In the genomic region with DNA sequence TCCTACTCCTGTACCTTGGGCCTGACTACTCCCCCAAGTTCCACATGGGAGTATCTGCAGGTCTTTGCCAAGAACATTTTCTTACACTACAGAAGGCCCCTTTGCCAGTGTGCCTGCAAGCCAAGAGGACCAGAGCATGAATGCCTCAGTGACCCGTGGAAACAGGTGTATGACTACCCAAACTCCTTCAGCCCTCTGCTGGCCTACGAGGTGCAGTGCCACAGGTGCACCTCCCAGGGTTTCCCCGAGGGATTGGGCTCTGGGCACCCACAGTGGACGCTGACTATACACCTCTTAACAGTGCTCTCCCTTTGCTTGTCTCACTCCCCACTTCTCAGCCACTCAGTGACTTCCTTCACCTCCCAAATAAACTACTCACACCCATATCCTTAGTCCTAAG, we compare ENCODE assay signal across 10 cellular contexts.
DNase-seq lines count a peak whose midpoint lies in the region; ATAC-seq and TF ChIP-seq lines count a peak whose summit lies in the region.
"Had no signal": no experiment of that assay in that cellular context is flagged by ENCODE, and none has a peak within 500 bp of the region (broad histone marks: within the 10 kb centered on the region; RNA-seq: fewer than 3 reads in every experiment).

No MANE protein-coding gene starts in this region.

- no peak overlapping the region for H3K4me2 ChIP-seq in PC-3 (ENCODE audit: low read length)

- H2AFZ ChIP-seq in PC-3 (ENCODE audit: low read length), result no peak overlapping the region

- H3K4me3 Mint-ChIP-seq in stimulated activated memory B cell treated with anti-CD40 and anti-IgM and Interleukin-4, amounts not matched to agents 10 μg/mL and 1 μg/mL and 100 μg/mL, for 72 hours, result no peak overlapping the region
- H3K4me3 Mint-ChIP-seq: memory B cell had no signal

- H3F3A ChIP-seq in PC-3 (ENCODE audit: low read length, unreplicated experiment), result no peaks in the 10 kb centered on the region

- CTCF ChIA-PET in PC-3 (lab: Charles Lee), result no interaction called here

- no TSS peak for BruUV-seq in PC-3 (replicated peaks; lab: Mats Ljungman, UMichigan)

- no peaks in the 10 kb centered on the region for H3K79me2 ChIP-seq in PC-3 (ENCODE audit: low read length)

- no peak overlapping the region for H3K4me3 ChIP-seq in PC-3 (ENCODE audit: low read length)

- H3K4me1 ChIP-seq in PC-3 (ENCODE audit: insufficient read depth, low read length), result no peaks in the 10 kb centered on the region
- no peaks in the 10 kb centered on the region for H3K4me1 ChIP-seq in foreskin keratinocyte

- H3K27ac Mint-ChIP-seq in stimulated activated memory B cell treated with anti-CD40 and anti-IgM and Interleukin-4, amounts not matched to agents 10 μg/mL and 1 μg/mL and 100 μg/mL, for 72 hours, result no peak overlapping the region
- H3K27ac Mint-ChIP-seq: memory B cell had no signal

- H3K4me1 Mint-ChIP-seq in stimulated activated memory B cell treated with anti-CD40 and anti-IgM and Interleukin-4, amounts not matched to agents 10 μg/mL and 1 μg/mL and 100 μg/mL, for 72 hours, result no peaks in the 10 kb centered on the region
- H3K4me1 Mint-ChIP-seq: memory B cell had no signal

- H3K36me3 ChIP-seq in PC-3 (ENCODE audit: low read depth, low read length), result no peaks in the 10 kb centered on the region

- H3K27ac ChIP-seq in PC-3 (ENCODE audit: low read length) (no peak overlapping the region), foreskin keratinocyte (no peak overlapping the region)

- H4K20me1 ChIP-seq in PC-3 (ENCODE audit: low read length), result no peaks in the 10 kb centered on the region

- no peaks in the 10 kb centered on the region for H3K9me3 Mint-ChIP-seq in stimulated activated memory B cell treated with anti-CD40 and anti-IgM and Interleukin-4, amounts not matched to agents 10 μg/mL and 1 μg/mL and 100 μg/mL, for 72 hours
- H3K9me3 Mint-ChIP-seq: memory B cell had no signal

- intact Hi-C loops in PC-3 (cut with micrococcal nuclease), result loop anchor here (1.0 to 5.0 kb wide), 2 partner anchors 70 to 151 kb away; no protein-coding TSS in a partner anchor

- H3K9me3 ChIP-seq in PC-3 (ENCODE audit: low read length), result no peaks in the 10 kb centered on the region

- no peaks in the 10 kb centered on the region for H3K36me3 Mint-ChIP-seq in stimulated activated memory B cell treated with anti-CD40 and anti-IgM and Interleukin-4, amounts not matched to agents 10 μg/mL and 1 μg/mL and 100 μg/mL, for 72 hours
- H3K36me3 Mint-ChIP-seq: memory B cell had no signal

- no peaks in the 10 kb centered on the region for H3K9me2 ChIP-seq in PC-3 (replicated peaks; ENCODE audit: low read length)

- POLR2A ChIA-PET in PC-3 (lab: Charles Lee; ENCODE audit: unreplicated experiment), result no interaction called here

- peaks cover 24% of the 10 kb centered on the region for H3K27me3 Mint-ChIP-seq in stimulated activated memory B cell treated with anti-CD40 and anti-IgM and Interleukin-4, amounts not matched to agents 10 μg/mL and 1 μg/mL and 100 μg/mL, for 72 hours

- ATAC-seq in PC-3, result peak; percentile 96
- peak; percentile 49 for ATAC-seq in foreskin keratinocyte
- peak; percentile 25 for ATAC-seq in stimulated activated memory B cell treated with anti-CD40 and anti-IgM and Interleukin-4, amounts not matched to agents 10 μg/mL and 1 μg/mL and 100 μg/mL, for 72 hours
- ATAC-seq in GM18870 (IDR thresholded peaks at IDR 0.05; ENCODE audit: unreplicated experiment), result no peak

- no peak overlapping the region for H3K9ac ChIP-seq in PC-3 (ENCODE audit: low read length)

- TF ChIP-seq CTCF in PC-3 (conservative IDR thresholded peaks at IDR 0.05; ENCODE audit: low read depth, low read length) (peak; percentile 85), foreskin keratinocyte (conservative IDR thresholded peaks at IDR 0.05) (peak; percentile 57)

- H3K27me3 ChIP-seq in PC-3 (ENCODE audit: low read length) (no peaks in the 10 kb centered on the region), foreskin keratinocyte (peaks cover 30% of the 10 kb centered on the region)

- peak; percentile 10 for DNase-seq in DMS 273 (lab: John Stamatoyannopoulos, UW; ENCODE audit: unreplicated experiment)
- no peak for DNase-seq in DMS 273 treated with DMSO at 0.1 percent for 48 hours (lab: John Stamatoyannopoulos, UW)
- peak; percentile 63 for DNase-seq in PC-3
- DNase-seq in foreskin keratinocyte, result no peak
- DNase-seq in amniotic stem cell (lab: John Stamatoyannopoulos, UW), result no peak
- no peak for DNase-seq in middle frontal gyrus (ENCODE audit: extremely low spot score, low spot score)
- DNase-seq: activated naive CD4-positive, alpha-beta T cell treated with anti-CD3 and anti-CD28 coated beads, Interleukin-2, amount 50 U/mL, for 16 hours had no signal

Comparison
In these comparisons a context has a peak if more than half of its experiments do, and no peak if none do; other contexts are left out.
1. DNase-seq: peak in DMS 273 (single experiment) and PC-3 (single experiment); none in DMS 273 treated with DMSO at 0.1 percent for 48 hours (single experiment), foreskin keratinocyte (0 of 2), amniotic stem cell (single experiment) and middle frontal gyrus (single experiment).